In the genomic region with DNA sequence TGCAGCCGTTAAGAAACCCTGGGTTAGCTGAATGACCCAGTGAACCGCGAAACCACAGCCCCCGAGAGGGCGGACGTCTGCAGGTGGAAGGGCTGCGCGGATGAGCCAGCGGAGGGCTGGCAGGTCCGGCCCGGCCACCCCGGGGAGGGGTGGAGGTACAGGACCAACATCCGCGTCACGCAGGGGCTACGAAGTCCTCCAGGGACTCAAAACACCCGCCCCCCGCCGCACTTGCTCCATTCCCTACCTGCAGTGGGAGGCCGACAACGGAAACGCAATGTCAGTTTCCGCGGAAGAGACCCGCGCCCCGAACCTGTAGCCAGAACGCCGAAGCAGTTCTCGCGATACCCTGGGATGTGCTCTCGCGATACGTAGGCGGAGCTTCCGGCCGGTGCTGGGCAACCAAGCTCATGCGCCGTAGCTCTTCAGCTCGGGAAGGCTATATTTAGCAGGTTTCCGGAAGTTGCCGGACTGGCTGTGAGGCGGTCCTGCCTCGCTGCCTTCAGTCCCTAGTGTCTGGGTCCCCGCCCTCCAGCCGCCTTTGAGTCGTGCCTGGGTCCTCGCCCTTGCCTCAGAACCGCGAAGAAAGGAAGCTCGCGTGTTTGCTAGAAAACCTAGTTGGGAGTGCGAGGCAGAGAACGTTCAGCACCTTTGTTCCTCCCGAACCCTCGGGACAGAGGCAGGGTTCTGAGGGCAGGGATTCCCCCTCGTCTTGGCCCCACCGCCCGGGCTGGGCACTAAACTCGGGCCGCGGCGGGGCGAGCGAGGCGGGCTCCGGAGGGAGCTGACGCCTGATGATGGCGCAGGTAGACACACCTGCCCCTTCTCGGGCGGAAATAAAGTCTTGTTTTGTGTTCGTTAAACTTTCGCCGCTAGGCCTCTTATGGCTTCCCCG, we compare ENCODE assay signal across 1 cellular context.
A peak's percentile ranks its signal among the peaks of the same experiment; 100 is the strongest.
TF ChIP-seq lines count a peak whose summit lies in the region.

A gene with protein sequence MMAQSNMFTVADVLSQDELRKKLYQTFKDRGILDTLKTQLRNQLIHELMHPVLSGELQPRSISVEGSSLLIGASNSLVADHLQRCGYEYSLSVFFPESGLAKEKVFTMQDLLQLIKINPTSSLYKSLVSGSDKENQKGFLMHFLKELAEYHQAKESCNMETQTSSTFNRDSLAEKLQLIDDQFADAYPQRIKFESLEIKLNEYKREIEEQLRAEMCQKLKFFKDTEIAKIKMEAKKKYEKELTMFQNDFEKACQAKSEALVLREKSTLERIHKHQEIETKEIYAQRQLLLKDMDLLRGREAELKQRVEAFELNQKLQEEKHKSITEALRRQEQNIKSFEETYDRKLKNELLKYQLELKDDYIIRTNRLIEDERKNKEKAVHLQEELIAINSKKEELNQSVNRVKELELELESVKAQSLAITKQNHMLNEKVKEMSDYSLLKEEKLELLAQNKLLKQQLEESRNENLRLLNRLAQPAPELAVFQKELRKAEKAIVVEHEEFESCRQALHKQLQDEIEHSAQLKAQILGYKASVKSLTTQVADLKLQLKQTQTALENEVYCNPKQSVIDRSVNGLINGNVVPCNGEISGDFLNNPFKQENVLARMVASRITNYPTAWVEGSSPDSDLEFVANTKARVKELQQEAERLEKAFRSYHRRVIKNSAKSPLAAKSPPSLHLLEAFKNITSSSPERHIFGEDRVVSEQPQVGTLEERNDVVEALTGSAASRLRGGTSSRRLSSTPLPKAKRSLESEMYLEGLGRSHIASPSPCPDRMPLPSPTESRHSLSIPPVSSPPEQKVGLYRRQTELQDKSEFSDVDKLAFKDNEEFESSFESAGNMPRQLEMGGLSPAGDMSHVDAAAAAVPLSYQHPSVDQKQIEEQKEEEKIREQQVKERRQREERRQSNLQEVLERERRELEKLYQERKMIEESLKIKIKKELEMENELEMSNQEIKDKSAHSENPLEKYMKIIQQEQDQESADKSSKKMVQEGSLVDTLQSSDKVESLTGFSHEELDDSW (plus strand): TSS at position 471 of the 895 bp plus-strand sequence. CDS start 324 bp downstream, at position 795.
A gene (minus strand): TSS at position 343 of the 895 bp plus-strand sequence. CDS start 14,657 bp downstream, outside the sequence.

TF ChIP-seq in IMR-90, 13 proteins besides CTCF, POLR2A, EP300 and RAD21 (continued from another document):
- TF ChIP-seq RFX5 (IDR thresholded peaks at IDR 0.05; ENCODE audit: low read depth, low read length), result no peak
- no peak for TF ChIP-seq MAFK (IDR thresholded peaks at IDR 0.05; ENCODE audit: low read depth, low read length)
- TF ChIP-seq MAZ (IDR thresholded peaks at IDR 0.05; ENCODE audit: borderline replicate concordance, low read depth, low read length), result peak; percentile 41; the same call in 1 of the 2 replicates
- TF ChIP-seq, protein P1, sequence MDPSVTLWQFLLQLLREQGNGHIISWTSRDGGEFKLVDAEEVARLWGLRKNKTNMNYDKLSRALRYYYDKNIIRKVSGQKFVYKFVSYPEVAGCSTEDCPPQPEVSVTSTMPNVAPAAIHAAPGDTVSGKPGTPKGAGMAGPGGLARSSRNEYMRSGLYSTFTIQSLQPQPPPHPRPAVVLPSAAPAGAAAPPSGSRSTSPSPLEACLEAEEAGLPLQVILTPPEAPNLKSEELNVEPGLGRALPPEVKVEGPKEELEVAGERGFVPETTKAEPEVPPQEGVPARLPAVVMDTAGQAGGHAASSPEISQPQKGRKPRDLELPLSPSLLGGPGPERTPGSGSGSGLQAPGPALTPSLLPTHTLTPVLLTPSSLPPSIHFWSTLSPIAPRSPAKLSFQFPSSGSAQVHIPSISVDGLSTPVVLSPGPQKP (IDR thresholded peaks at IDR 0.05; ENCODE audit: borderline replicate concordance, low read depth, low read length), result peak; percentile 82; the same call in 1 of the 2 replicates
- TF ChIP-seq SMC3 (IDR thresholded peaks at IDR 0.05; ENCODE audit: low read depth, low read length), result no peak
